ENCODE assay signal across 24 cellular contexts in genomic region chr1:64873576-64873975, GRCh38.
"Had no signal": no experiment of that assay in that cellular context is flagged by ENCODE, and none has a peak within 500 bp of the region (broad histone marks: within the 10 kb centered on the region; RNA-seq: fewer than 3 reads in every experiment).

No MANE protein-coding gene starts in this region.

- H3K4me3 ChIP-seq: esophagus squamous epithelium, gastrocnemius medialis, spleen, thyroid gland, upper lobe of right lung had no signal

- H3K27me3 Mint-ChIP-seq: activated CD4-positive, alpha-beta memory T cell treated with anti-CD3 and anti-CD28 coated beads for 36 hours had no signal

- H3K27ac Mint-ChIP-seq: activated CD4-positive, alpha-beta memory T cell treated with anti-CD3 and anti-CD28 coated beads for 36 hours; activated T-cell treated with anti-CD3 and anti-CD28 coated beads, Interleukin-2, amount 50 U/mL, for 72 hours; brain had no signal

- DNase-seq: activated CD4-positive, alpha-beta memory T cell treated with anti-CD3 and anti-CD28 coated beads for 36 hours; activated CD4-positive, alpha-beta T cell treated with anti-CD3 and anti-CD28 coated beads for 48 hours; activated effector memory CD4-positive, alpha-beta T cell treated with anti-CD3 and anti-CD28 coated beads, Interleukin-2, amount 50 U/mL, for 16 hours; activated naive CD4-positive, alpha-beta T cell treated with anti-CD3 and anti-CD28 coated beads, Interleukin-2, amount 50 U/mL, for 16 hours; activated T-cell treated with anti-CD3 and anti-CD28 coated beads, Interleukin-2, amount 50 U/mL, for 72 hours; aorta; central memory CD4-positive, alpha-beta T cell; effector memory CD4-positive, alpha-beta T cell; esophagus squamous epithelium; gastrocnemius medialis; hypothalamus; left ventricle myocardium superior; mesenchymal stem cell; retina; spleen; stimulated activated CD4-positive, alpha-beta T cell treated with anti-CD3 and anti-CD28 coated beads, Interleukin-4, amount 100 ng/mL, for 1 hour; stimulated activated naive CD8-positive, alpha-beta T cell treated with anti-CD3 and anti-CD28 coated beads, Interleukin-15, Interleukin-2, amounts not matched to agents 100 U/mL and 50 U/mL, for 24 hours; substantia nigra; SW 1271; T-helper 2 cell; thyroid gland; upper lobe of right lung had no signal

- H3K4me3 Mint-ChIP-seq: activated CD4-positive, alpha-beta memory T cell treated with anti-CD3 and anti-CD28 coated beads for 36 hours; activated T-cell treated with anti-CD3 and anti-CD28 coated beads, Interleukin-2, amount 50 U/mL, for 72 hours; brain had no signal

- FAIRE-seq: islet of Langerhans had no signal

- ATAC-seq: activated T-cell treated with anti-CD3 and anti-CD28 coated beads, Interleukin-2, amount 50 U/mL, for 72 hours; left ventricle myocardium superior; stimulated activated naive CD8-positive, alpha-beta T cell treated with anti-CD3 and anti-CD28 coated beads, Interleukin-15, Interleukin-2, amounts not matched to agents 100 U/mL and 50 U/mL, for 24 hours; upper lobe of right lung had no signal

- H3K9me3 Mint-ChIP-seq: activated CD4-positive, alpha-beta memory T cell treated with anti-CD3 and anti-CD28 coated beads for 36 hours; activated T-cell treated with anti-CD3 and anti-CD28 coated beads, Interleukin-2, amount 50 U/mL, for 72 hours; brain had no signal

- H3K27me3 ChIP-seq: esophagus squamous epithelium, gastrocnemius medialis, spleen, thyroid gland, upper lobe of right lung had no signal
